Comparison of ENCODE assay signal across 8 cellular contexts in genomic region chr1:221708076-221708571, GRCh38. TPM values are rescaled to one million over a fixed set of nuclear protein-coding genes. Genes with fewer than 3 reads are reported as not detected.
DNase-seq lines count a peak whose midpoint lies in the region; ATAC-seq lines count a peak whose summit lies in the region.

No MANE protein-coding gene starts in this region.

- CTCF ChIA-PET in activated CD8-positive, alpha-beta memory T cell treated with anti-CD3 and anti-CD28 coated beads, Interleukin-2, amount 10 ng/mL, durations not matched to agents 7 days and 5 days (lab: Charles Lee) = interaction anchor here (1.0 to 10.4 kb wide), 9 partner anchors 11 to 757 kb away, joined by 3 to 92 read pairs (median 4); partner anchors contain the start of gene DUSP10

- peak; percentile 52 for ATAC-seq in activated CD8-positive, alpha-beta memory T cell treated with anti-CD3 and anti-CD28 coated beads, Interleukin-2, amount 10 ng/mL, durations not matched to agents 7 days and 5 days
- peak; percentile 66 for ATAC-seq in HG02759 (IDR thresholded peaks at IDR 0.05; ENCODE audit: unreplicated experiment)
- ATAC-seq in activated naive CD8-positive, alpha-beta T cell treated with anti-CD3 and anti-CD28 coated beads, Interleukin-2, amount 10 ng/mL, durations not matched to agents 7 days and 5 days (ENCODE audit: low read depth) = peak; percentile 46

- no peaks in the 10 kb centered on the region for H3K9me3 Mint-ChIP-seq in activated CD8-positive, alpha-beta memory T cell treated with anti-CD3 and anti-CD28 coated beads, Interleukin-2, amount 10 ng/mL, durations not matched to agents 7 days and 5 days (ENCODE audit: low read depth)
- no peaks in the 10 kb centered on the region for H3K9me3 Mint-ChIP-seq in activated naive CD8-positive, alpha-beta T cell treated with anti-CD3 and anti-CD28 coated beads, Interleukin-2, amount 10 ng/mL, durations not matched to agents 7 days and 5 days

- POLR2A ChIA-PET in activated naive CD8-positive, alpha-beta T cell treated with anti-CD3 and anti-CD28 coated beads, Interleukin-2, amount 10 ng/mL, durations not matched to agents 7 days and 5 days (lab: Charles Lee) = interaction anchor here (0.9 to 9.2 kb wide), 4 partner anchors 17 to 60 kb away, joined by 3 to 159 read pairs (median 5); partner anchors contain the start of gene DUSP10

- no peaks in the 10 kb centered on the region for H3K36me3 ChIP-seq in mucosa of rectum (ENCODE audit: control insufficient read depth in 2 of 2, insufficient read depth in 2 of 2, low read length in 2 of 2)

- H3K9ac ChIP-seq in mucosa of rectum (ENCODE audit: low read depth in 1 of 2, low read length in 2 of 2) = no peak overlapping the region

- H3K27ac Mint-ChIP-seq in activated CD8-positive, alpha-beta memory T cell treated with anti-CD3 and anti-CD28 coated beads, Interleukin-2, amount 10 ng/mL, durations not matched to agents 7 days and 5 days = peak overlapping the region; percentile 83
- H3K27ac Mint-ChIP-seq in activated naive CD8-positive, alpha-beta T cell treated with anti-CD3 and anti-CD28 coated beads, Interleukin-2, amount 10 ng/mL, durations not matched to agents 7 days and 5 days = peak overlapping the region; percentile 70

- no peak overlapping the region for H3K4me3 ChIP-seq in mucosa of rectum (ENCODE audit: low read length in 2 of 2)

- no peaks in the 10 kb centered on the region for H3K27me3 Mint-ChIP-seq in activated CD8-positive, alpha-beta memory T cell treated with anti-CD3 and anti-CD28 coated beads, Interleukin-2, amount 10 ng/mL, durations not matched to agents 7 days and 5 days
- no peaks in the 10 kb centered on the region for H3K27me3 Mint-ChIP-seq in activated naive CD8-positive, alpha-beta T cell treated with anti-CD3 and anti-CD28 coated beads, Interleukin-2, amount 10 ng/mL, durations not matched to agents 7 days and 5 days

- peaks cover 40% of the 10 kb centered on the region for H3K36me3 Mint-ChIP-seq in activated CD8-positive, alpha-beta memory T cell treated with anti-CD3 and anti-CD28 coated beads, Interleukin-2, amount 10 ng/mL, durations not matched to agents 7 days and 5 days
- peaks cover 24% of the 10 kb centered on the region for H3K36me3 Mint-ChIP-seq in activated naive CD8-positive, alpha-beta T cell treated with anti-CD3 and anti-CD28 coated beads, Interleukin-2, amount 10 ng/mL, durations not matched to agents 7 days and 5 days

- peak; percentile 84 for DNase-seq in activated CD8-positive, alpha-beta memory T cell treated with anti-CD3 and anti-CD28 coated beads, Interleukin-2, amount 10 ng/mL, durations not matched to agents 7 days and 5 days
- no peak for DNase-seq in activated CD8-positive, alpha-beta memory T cell treated with anti-CD3 and anti-CD28 coated beads for 24 hours
- DNase-seq in NCI-H774 (lab: John Stamatoyannopoulos, UW) = peak; percentile 25
- no peak for DNase-seq in activated naive CD8-positive, alpha-beta T cell treated with anti-CD3 and anti-CD28 coated beads, Interleukin-2, amount 10 ng/mL, durations not matched to agents 7 days and 5 days
- no peak for DNase-seq in NCI-H2227 treated with DMSO at 0.1 percent for 48 hours (lab: John Stamatoyannopoulos, UW)
- no peak for DNase-seq in NCI-H226

- peak overlapping the region; percentile 18 to 35 for H3K27ac ChIP-seq in mucosa of rectum (ENCODE audit: low read depth in 2 of 2, low read length in 2 of 2)

- H3K27me3 ChIP-seq in mucosa of rectum (ENCODE audit: control insufficient read depth in 2 of 2, insufficient read depth in 2 of 2, low read length in 2 of 2) = no peaks in the 10 kb centered on the region

- H3K9me3 ChIP-seq in mucosa of rectum (ENCODE audit: control insufficient read depth in 2 of 2, low read length in 2 of 2) = no peaks in the 10 kb centered on the region

- no peak overlapping the region for H3K4me3 Mint-ChIP-seq in activated CD8-positive, alpha-beta memory T cell treated with anti-CD3 and anti-CD28 coated beads, Interleukin-2, amount 10 ng/mL, durations not matched to agents 7 days and 5 days
- H3K4me3 Mint-ChIP-seq in activated naive CD8-positive, alpha-beta T cell treated with anti-CD3 and anti-CD28 coated beads, Interleukin-2, amount 10 ng/mL, durations not matched to agents 7 days and 5 days = peak overlapping the region; percentile 6

- H3K4me1 ChIP-seq in mucosa of rectum (ENCODE audit: control insufficient read depth in 2 of 2, insufficient read depth in 2 of 2, low read length in 2 of 2) = peaks cover 6 to 7% of the 10 kb centered on the region in 2 donors

- peaks cover 62% of the 10 kb centered on the region for H3K4me1 Mint-ChIP-seq in activated CD8-positive, alpha-beta memory T cell treated with anti-CD3 and anti-CD28 coated beads, Interleukin-2, amount 10 ng/mL, durations not matched to agents 7 days and 5 days
- H3K4me1 Mint-ChIP-seq in activated naive CD8-positive, alpha-beta T cell treated with anti-CD3 and anti-CD28 coated beads, Interleukin-2, amount 10 ng/mL, durations not matched to agents 7 days and 5 days = peaks cover 53% of the 10 kb centered on the region

RNA-seq across cellular contexts. Expression of gene DUSP10, which starts 33.8 kb away (rescaled TPM):
- total RNA-seq in activated CD8-positive, alpha-beta memory T cell treated with anti-CD3 and anti-CD28 coated beads, Interleukin-2, amount 10 ng/mL, durations not matched to agents 7 days and 5 days = 10 to 100 TPM; 14.3 to 46.3 TPM
- total RNA-seq in activated naive CD8-positive, alpha-beta T cell treated with anti-CD3 and anti-CD28 coated beads, Interleukin-2, amount 10 ng/mL, durations not matched to agents 7 days and 5 days = 10 to 100 TPM; 14.8 to 15.7 TPM

Comparison
In these comparisons a context has a peak if more than half of its experiments do, and no peak if none do; other contexts are left out.
1. DNase-seq: peak in activated CD8-positive, alpha-beta memory T cell treated with anti-CD3 and anti-CD28 coated beads, Interleukin-2, amount 10 ng/mL, durations not matched to agents 7 days and 5 days (single experiment) and NCI-H774 (single experiment); none in activated CD8-positive, alpha-beta memory T cell treated with anti-CD3 and anti-CD28 coated beads for 24 hours (single experiment), activated naive CD8-positive, alpha-beta T cell treated with anti-CD3 and anti-CD28 coated beads, Interleukin-2, amount 10 ng/mL, durations not matched to agents 7 days and 5 days (single experiment), NCI-H2227 treated with DMSO at 0.1 percent for 48 hours (single experiment) and NCI-H226 (single experiment).
2. Peak in every context shown above with its lines, with median percentiles within 50 percentile points of each other: ATAC-seq.